In the genomic region with DNA sequence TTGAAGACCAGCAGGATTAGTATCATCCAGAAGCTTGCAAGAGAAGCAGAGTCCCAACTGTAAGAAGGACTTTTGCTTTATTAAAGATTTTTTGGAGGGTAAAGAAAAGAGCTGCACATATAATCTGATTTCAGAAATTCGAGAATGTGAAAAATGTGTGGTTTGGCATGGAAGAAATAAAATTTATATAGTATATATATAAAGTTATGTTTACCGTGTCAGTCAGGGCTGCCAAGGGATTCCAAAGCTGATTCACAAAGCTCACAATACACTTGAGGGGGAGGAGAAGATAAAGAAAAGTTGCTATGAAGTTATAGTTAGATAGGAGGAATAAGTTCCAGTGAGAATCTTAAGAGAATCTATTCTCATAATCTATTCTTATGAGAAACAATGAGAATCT, we compare ENCODE assay signal across 25 cellular contexts.
"Had no signal": no experiment of that assay in that cellular context is flagged by ENCODE, and none has a peak within 500 bp of the region (broad histone marks: within the 10 kb centered on the region; RNA-seq: fewer than 3 reads in every experiment).

No MANE protein-coding gene starts in this region.

- ATAC-seq: activated CD8-positive, alpha-beta memory T cell treated with anti-CD3 and anti-CD28 coated beads, Interleukin-2, amount 10 ng/mL, durations not matched to agents 7 days and 5 days; activated naive CD4-positive, alpha-beta T cell treated with anti-CD3 and anti-CD28 coated beads, Interleukin-2, amount 50 U/mL, for 72 hours; activated naive CD8-positive, alpha-beta T cell treated with anti-CD3 and anti-CD28 coated beads, Interleukin-2, amount 50 U/mL, for 24 hours; Panc1; Right ventricle myocardium inferior; WTC11 had no signal

- H3K27ac Mint-ChIP-seq: activated CD8-positive, alpha-beta memory T cell treated with anti-CD3 and anti-CD28 coated beads, Interleukin-2, amount 10 ng/mL, durations not matched to agents 7 days and 5 days; activated naive CD4-positive, alpha-beta T cell treated with anti-CD3 and anti-CD28 coated beads, Interleukin-2, amount 50 U/mL, for 72 hours; activated naive CD8-positive, alpha-beta T cell treated with anti-CD3 and anti-CD28 coated beads, Interleukin-2, amount 50 U/mL, for 24 hours; activated T-cell treated with anti-CD3 and anti-CD28 coated beads, Interleukin-2, amount 50 U/mL, for 24 hours; activated T-helper 1 cell treated with anti-CD3 and anti-CD28 coated beads, Interleukin-12 subunit alpha, Interleukin-12 subunit beta, Interleukin-2, Interleukin-4 antibody, amounts not matched to agents 30 ng/mL and 10 ng/mL and 1 ng/mL, durations not matched to agents 14 hours and 24 hours and 36 hours; IgD-negative memory B cell; T-helper 1 cell treated with Interleukin-12 subunit alpha and Interleukin-12 subunit beta and Interleukin-4 antibody, amounts not matched to agents 30 μg/mL and 1 μg/mL, for 36 hours; WTC11 had no signal

- H3K9me3 Mint-ChIP-seq: WTC11 had no signal

- DNase-seq: activated CD4-positive, alpha-beta T cell treated with anti-CD3 and anti-CD28 coated beads for 48 hours; activated CD4-positive, alpha-beta T cell treated with anti-CD3 and anti-CD28 coated beads, Interleukin-2, amount 50 U/mL, for 4 hours; activated CD4-positive, CD25-positive, alpha-beta regulatory T cell treated with anti-CD3 and anti-CD28 coated beads, Interleukin-2, amount 50 U/mL, for 72 hours; activated CD8-positive, alpha-beta memory T cell treated with anti-CD3 and anti-CD28 coated beads, Interleukin-2, amount 10 ng/mL, durations not matched to agents 7 days and 5 days; activated effector memory CD4-positive, alpha-beta T cell treated with Interleukin-2 at 50 U/mL for 16 hours; activated naive CD4-positive, alpha-beta T cell treated with Interleukin-2 at 50 U/mL for 16 hours; activated naive CD8-positive, alpha-beta T cell treated with anti-CD3 and anti-CD28 coated beads, Interleukin-2, amount 50 U/mL, for 24 hours; activated T-cell treated with anti-CD3 and anti-CD28 coated beads, Interleukin-2, amount 50 U/mL, for 24 hours; KG1; NCI-H1092; NCI-H1930; NCI-H2171; NCI-H2227 treated with DMSO at 0.1 percent for 48 hours; NCI-H510A; NCI-H526 treated with DMSO at 0.1 percent for 48 hours; NCI-H82; RPMI8226 had no signal

- H3K27me3 Mint-ChIP-seq: activated CD8-positive, alpha-beta memory T cell treated with anti-CD3 and anti-CD28 coated beads, Interleukin-2, amount 10 ng/mL, durations not matched to agents 7 days and 5 days; activated naive CD8-positive, alpha-beta T cell treated with anti-CD3 and anti-CD28 coated beads, Interleukin-2, amount 50 U/mL, for 24 hours; activated T-cell treated with anti-CD3 and anti-CD28 coated beads, Interleukin-2, amount 50 U/mL, for 24 hours; IgD-negative memory B cell had no signal

- H3K4me3 Mint-ChIP-seq: activated CD8-positive, alpha-beta memory T cell treated with anti-CD3 and anti-CD28 coated beads, Interleukin-2, amount 10 ng/mL, durations not matched to agents 7 days and 5 days; activated naive CD8-positive, alpha-beta T cell treated with anti-CD3 and anti-CD28 coated beads, Interleukin-2, amount 50 U/mL, for 24 hours; activated T-cell treated with anti-CD3 and anti-CD28 coated beads, Interleukin-2, amount 50 U/mL, for 24 hours; activated T-helper 1 cell treated with anti-CD3 and anti-CD28 coated beads, Interleukin-12 subunit alpha, Interleukin-12 subunit beta, Interleukin-2, Interleukin-4 antibody, amounts not matched to agents 30 ng/mL and 10 ng/mL and 1 ng/mL, durations not matched to agents 14 hours and 24 hours and 36 hours; T-helper 1 cell treated with Interleukin-12 subunit alpha and Interleukin-12 subunit beta and Interleukin-4 antibody, amounts not matched to agents 30 μg/mL and 1 μg/mL, for 36 hours; WTC11 had no signal

- H3K4me3 ChIP-seq: SK-N-MC had no signal

- H3K27ac ChIP-seq: SK-N-MC had no signal

- H3K4me1 Mint-ChIP-seq: IgD-negative memory B cell had no signal

- H3K36me3 Mint-ChIP-seq: IgD-negative memory B cell, WTC11 had no signal
